ENCODE assay signal across 29 cellular contexts in the genomic region with DNA sequence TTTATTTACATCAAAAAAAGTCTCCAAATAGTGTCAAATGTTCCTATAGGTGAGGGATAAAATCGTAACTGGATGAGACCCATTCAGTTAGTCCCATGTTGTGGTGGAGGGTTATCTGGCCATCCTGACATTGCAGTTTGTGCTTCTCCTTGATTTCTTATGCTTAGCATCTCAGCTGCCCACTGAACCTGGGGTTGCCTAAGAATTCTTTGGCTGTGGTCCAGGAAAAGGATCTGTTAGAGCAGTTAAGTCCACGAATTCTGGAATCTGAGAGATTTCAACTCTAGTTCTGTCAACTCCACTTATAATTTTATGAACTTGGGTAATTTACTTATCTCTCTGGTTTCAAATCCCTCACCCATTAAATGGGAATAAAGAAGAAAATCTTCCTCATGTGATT.
DNase-seq lines count a peak whose midpoint lies in the region; ATAC-seq, FAIRE-seq and TF ChIP-seq lines count a peak whose summit lies in the region.
"Had no signal": no experiment of that assay in that cellular context is flagged by ENCODE, and none has a peak within 500 bp of the region (broad histone marks: within the 10 kb centered on the region; RNA-seq: fewer than 3 reads in every experiment).

No MANE protein-coding gene starts in this region.

- H2BK120ac ChIP-seq in mesenchymal stem cell (ENCODE audit: low read depth, low read length) = no peak overlapping the region

- H4K91ac ChIP-seq in mesenchymal stem cell (ENCODE audit: low read length) = no peak overlapping the region

- WGBS in mesenchymal stem cell = 100% methylated on average over 1 of the region's 2 CpGs

- no peak for TF ChIP-seq POLR2A in uterus (IDR thresholded peaks at IDR 0.05)

- intact Hi-C loops in uterus (cut with DNase I; ENCODE audit: low total_unique reads) = no loop called here

- H3K79me1 ChIP-seq in mesenchymal stem cell (replicated peaks; ENCODE audit: low read length, poor library complexity, severe bottlenecking) = no peaks in the 10 kb centered on the region

- no peak for FAIRE-seq in urothelium cell line (lab: Jason Lieb, UNC)
- FAIRE-seq: GM12892, pancreas, RCC 7860 had no signal

- H2BK12ac ChIP-seq in mesenchymal stem cell (ENCODE audit: low read length in 2 of 2) = no peak overlapping the region

- H2AK5ac ChIP-seq in mesenchymal stem cell (ENCODE audit: low read length, severe bottlenecking) = no peak overlapping the region

- H3K9ac ChIP-seq in mesenchymal stem cell (ENCODE audit: low read length) = no peak overlapping the region
- H3K9ac ChIP-seq: GM23248 had no signal

- no peak overlapping the region for H3K23ac ChIP-seq in mesenchymal stem cell (ENCODE audit: low read length in 2 of 2)

- no peak overlapping the region for H2BK15ac ChIP-seq in mesenchymal stem cell (ENCODE audit: low read depth, poor library complexity, severe bottlenecking)

- in situ Hi-C loops in astrocyte of the spinal cord (cut with HindIII; ENCODE audit: low sequenced_read_pairs) = no loop called here

- H3K27ac ChIP-seq in mesenchymal stem cell (ENCODE audit: low read length, poor library complexity, severe bottlenecking) = peak overlapping the region; percentile 54
- no peak overlapping the region for H3K27ac ChIP-seq in uterus
- H3K27ac ChIP-seq: GM23248, pancreas, right atrium auricular region, upper lobe of left lung had no signal

- H2AFZ ChIP-seq in mesenchymal stem cell (ENCODE audit: low read depth, low read length) = no peak overlapping the region
- H2AFZ ChIP-seq: GM23248 had no signal

- H3K4me2 ChIP-seq in mesenchymal stem cell (ENCODE audit: low read length, poor library complexity, severe bottlenecking) = peak overlapping the region; percentile 22

- no peak overlapping the region for H2BK5ac ChIP-seq in mesenchymal stem cell (ENCODE audit: low read depth, low read length, poor library complexity, severe bottlenecking)

- peak; percentile 9 for ATAC-seq in HG03432 (IDR thresholded peaks at IDR 0.05; ENCODE audit: unreplicated experiment)
- ATAC-seq: activated T-cell treated with anti-CD3 and anti-CD28 coated beads, Interleukin-2, amount 50 U/mL, for 4 hours; pancreas; stimulated activated memory B cell treated with anti-CD40 and anti-IgM and Interleukin-4, amounts not matched to agents 10 μg/mL and 1 μg/mL and 100 μg/mL, for 72 hours; WTC11 had no signal

- no peak overlapping the region for H4K8ac ChIP-seq in mesenchymal stem cell (ENCODE audit: low read length)

- no peak overlapping the region for H3K18ac ChIP-seq in mesenchymal stem cell (ENCODE audit: low read depth in 1 of 2, low read length in 2 of 2)

- no peak overlapping the region for H3K4me3 ChIP-seq in astrocyte of the spinal cord (ENCODE audit: low read depth, low read length)
- H3K4me3 ChIP-seq in mesenchymal stem cell (ENCODE audit: insufficient read depth in 1 of 2, low read depth in 1 of 2, low read length in 2 of 2) = no peak overlapping the region
- no peak overlapping the region for H3K4me3 ChIP-seq in uterus
- H3K4me3 ChIP-seq: GM23248, lung, pancreas, right atrium auricular region, upper lobe of left lung had no signal

- DNase-seq in astrocyte of the spinal cord (ENCODE audit: low read depth, low spot score) (peak; percentile 23), mesenchymal stem cell (no peak), urothelium cell line (ENCODE audit: low spot score) (peak; percentile 18), uterus (no peak), NCI-H2081 (lab: John Stamatoyannopoulos, UW) (no peak), iPS-NIHi7 (ENCODE audit: extremely low spot score) (no peak)
- DNase-seq: activated CD4-positive, alpha-beta T cell treated with anti-CD3 and anti-CD28 coated beads, Interleukin-2, amount 50 U/mL, for 1 hour; activated gamma-delta T cell treated with Interleukin-2 at 50 U/mL for 16 hours; activated T-cell treated with anti-CD3 and anti-CD28 coated beads, Interleukin-2, amount 50 U/mL, for 4 hours; AML-193; CD4-positive, alpha-beta memory T cell; dermis blood vessel endothelial cell; glutamatergic neuron; NCI-H2029; NCI-H2227 treated with DMSO at 0.1 percent for 48 hours; NCI-H69; pancreas; SIG-M5; stimulated activated CD4-positive, alpha-beta T cell treated with anti-CD3 and anti-CD28 coated beads, Interleukin-4, amount 100 ng/mL, for 4 hours; substantia nigra; upper lobe of left lung had no signal

- H3K9me3 ChIP-seq in mesenchymal stem cell (ENCODE audit: control insufficient read depth, low read length) (no peaks in the 10 kb centered on the region), uterus (no peaks in the 10 kb centered on the region)
- H3K9me3 ChIP-seq: pancreas, right atrium auricular region, upper lobe of left lung had no signal

- H3K4ac ChIP-seq in mesenchymal stem cell (ENCODE audit: low read depth in 1 of 2, low read length in 2 of 2) = no peak overlapping the region

- H3K4me1 ChIP-seq in mesenchymal stem cell (ENCODE audit: control insufficient read depth, insufficient read depth, low read depth, low read length) (peaks cover 1% of the 10 kb centered on the region), uterus (no peaks in the 10 kb centered on the region)
- H3K4me1 ChIP-seq: pancreas, right atrium auricular region, upper lobe of left lung had no signal

- no peaks in the 10 kb centered on the region for H3K27me3 ChIP-seq in mesenchymal stem cell (ENCODE audit: control insufficient read depth in 1 of 2, insufficient read depth in 1 of 2, low read length in 2 of 2)
- H3K27me3 ChIP-seq in uterus = no peaks in the 10 kb centered on the region
- H3K27me3 ChIP-seq: pancreas, right atrium auricular region, upper lobe of left lung had no signal

- H3K36me3 ChIP-seq in mesenchymal stem cell (ENCODE audit: control insufficient read depth in 1 of 2, insufficient read depth in 2 of 2, low read depth in 1 of 2, low read length in 2 of 2) (no peaks in the 10 kb centered on the region), uterus (no peaks in the 10 kb centered on the region)
- H3K36me3 ChIP-seq: pancreas, right atrium auricular region, upper lobe of left lung had no signal

- no peak overlapping the region for H3K14ac ChIP-seq in mesenchymal stem cell (ENCODE audit: low read length in 2 of 2)

- TF ChIP-seq CTCF in astrocyte of the spinal cord (IDR thresholded peaks at IDR 0.05; ENCODE audit: low read depth, low read length) (no peak), uterus (IDR thresholded peaks at IDR 0.05) (no peak)

Comparison
In these comparisons a context has a peak if more than half of its experiments do, and no peak if none do; other contexts are left out.
1. DNase-seq: peak in astrocyte of the spinal cord (single experiment) and urothelium cell line (single experiment); none in mesenchymal stem cell (single experiment), uterus (0 of 2), NCI-H2081 (0 of 2) and iPS-NIHi7 (single experiment).